ENCODE assay signal across 8 cellular contexts in genomic region chr2:208407667-208408066, GRCh38. TPM values are rescaled to one million over a fixed set of nuclear protein-coding genes. Genes with fewer than 3 reads are reported as not detected.
DNase-seq lines count a peak whose midpoint lies in the region; ATAC-seq and TF ChIP-seq lines count a peak whose summit lies in the region.

No MANE protein-coding gene starts in this region.

- H3K9me3 Mint-ChIP-seq in CD14-positive monocyte = peaks cover 0 to 12% (median 2%) of the 10 kb centered on the region in 7 donors

- peaks cover 41 to 57% (median 44%) of the 10 kb centered on the region in 3 donors for H3K27me3 Mint-ChIP-seq in CD14-positive monocyte (ENCODE audit: low read depth in 3 of 3)

- no peak for TF ChIP-seq CTCF in fibroblast of the aortic adventitia (IDR thresholded peaks at IDR 0.05; ENCODE audit: insufficient read depth, low read length)
- TF ChIP-seq CTCF in CD14-positive monocyte (IDR thresholded peaks at IDR 0.05) = no peak

- DNase-seq in ACHN (peak; percentile 38), NCI-H69 (lab: John Stamatoyannopoulos, UW) (peak; percentile 60), fibroblast of the aortic adventitia (ENCODE audit: low read depth) (peak; percentile 20), CD14-positive monocyte (ENCODE audit: low spot score) (no peak), AG08395 (ENCODE audit: low spot score) (no peak)
- DNase-seq in activated T-cell treated with anti-CD3 and anti-CD28 coated beads, Interleukin-2, amount 50 U/mL, for 48 hours = no peak
- DNase-seq in stimulated activated CD4-positive, alpha-beta T cell treated with anti-CD3 and anti-CD28 coated beads, Interleukin-4, amount 100 ng/mL, for 1 hour = no peak

- intact Hi-C loops in CD14-positive monocyte (cut with micrococcal nuclease) = no loop called here

- H3K4me3 ChIP-seq in fibroblast of the aortic adventitia (ENCODE audit: low read depth, low read length) = no peak overlapping the region

- in situ Hi-C loops in ACHN (cut with HindIII; ENCODE audit: low pct_ligation_motif_present, low pct_unique_long_range_greater_than_20kb, low sequenced_read_pairs) = no loop called here

- H3K27ac Mint-ChIP-seq in CD14-positive monocyte = no peak overlapping the region

- peaks cover 0 to 4% of the 10 kb centered on the region in 2 donors for H3K36me3 Mint-ChIP-seq in CD14-positive monocyte

- peak overlapping the region in 1 of 2 donors; percentile 78 for H3K4me3 Mint-ChIP-seq in CD14-positive monocyte

- ATAC-seq in GM21717 (IDR thresholded peaks at IDR 0.05; ENCODE audit: unreplicated experiment) = peak; percentile 49

- H3K4me1 Mint-ChIP-seq in CD14-positive monocyte = peaks cover 6% of the 10 kb centered on the region

RNA-seq across cellular contexts. Expression of gene PTH2R, which starts 1.1 kb away (rescaled TPM):
- total RNA-seq in fibroblast of the aortic adventitia (ENCODE audit: low replicate concordance) = 0.33 TPM in 1 of 2 replicates, not detected in the other
- under 1 TPM; 0.07 to 0.12 TPM for polyA plus RNA-seq in CD14-positive monocyte

Comparison
In these comparisons a context has a peak if more than half of its experiments do, and no peak if none do; other contexts are left out.
1. DNase-seq: peak in ACHN (single experiment), NCI-H69 (single experiment) and fibroblast of the aortic adventitia (single experiment); none in CD14-positive monocyte (single experiment), activated T-cell treated with anti-CD3 and anti-CD28 coated beads, Interleukin-2, amount 50 U/mL, for 48 hours (0 of 2), AG08395 (single experiment) and stimulated activated CD4-positive, alpha-beta T cell treated with anti-CD3 and anti-CD28 coated beads, Interleukin-4, amount 100 ng/mL, for 1 hour (single experiment).